In genomic region chr5:113043491-113043931, GRCh38 we compare ENCODE assay signal across 10 cellular contexts.
DNase-seq lines count a peak whose midpoint lies in the region; ATAC-seq and TF ChIP-seq lines count a peak whose summit lies in the region.
"Had no signal": no experiment of that assay in that cellular context is flagged by ENCODE, and none has a peak within 500 bp of the region (broad histone marks: within the 10 kb centered on the region; RNA-seq: fewer than 3 reads in every experiment).

No MANE protein-coding gene starts in this region.

- intact Hi-C loops in left ventricle myocardium superior (cut with micrococcal nuclease), result no loop called here

- H3K27ac ChIP-seq in VCaP (no peak overlapping the region), thoracic aorta (peak overlapping the region in 1 of 2 donors; percentile 35)
- H3K27ac ChIP-seq: gastrocnemius medialis had no signal

- H3K9me3 Mint-ChIP-seq in activated T-cell treated with anti-CD3 and anti-CD28 coated beads, Interleukin-2, amount 50 U/mL, for 24 hours, result no peaks in the 10 kb centered on the region

- ATAC-seq in left ventricle myocardium superior, result peak; percentile 97
- ATAC-seq in thoracic aorta (ENCODE audit: insufficient number of reproducible peaks, low FRiP score, low read depth), result no peak
- no peak for ATAC-seq in HG03342 (IDR thresholded peaks at IDR 0.05; ENCODE audit: unreplicated experiment)

- H3K4me3 Mint-ChIP-seq in activated T-cell treated with anti-CD3 and anti-CD28 coated beads, Interleukin-2, amount 50 U/mL, for 24 hours, result no peak overlapping the region

- peaks cover 0 to 3% of the 10 kb centered on the region in 2 donors for H3K4me1 ChIP-seq in thoracic aorta (ENCODE audit: control insufficient read depth in 1 of 2, low read depth in 2 of 2)
- H3K4me1 ChIP-seq: gastrocnemius medialis had no signal

- TF ChIP-seq CTCF in VCaP (conservative IDR thresholded peaks at IDR 0.05), result peak; percentile 62
- peak; percentile 26 for TF ChIP-seq CTCF in thoracic aorta (IDR thresholded peaks at IDR 0.05)

- peak; percentile 22 for DNase-seq in activated T-cell treated with anti-CD3 and anti-CD28 coated beads for 48 hours (ENCODE audit: low read depth)
- no peak for DNase-seq in activated T-cell treated with anti-CD3 and anti-CD28 coated beads, Interleukin-2, amount 50 U/mL, for 24 hours
- DNase-seq in left ventricle myocardium superior, result peak; percentile 83
- DNase-seq in thoracic aorta (ENCODE audit: low spot score), result no peak
- no peak for DNase-seq in MV-4-11 (lab: John Stamatoyannopoulos, UW)
- DNase-seq in NOMO-1 treated with DMSO at 0.1 percent for 48 hours (lab: John Stamatoyannopoulos, UW; ENCODE audit: unreplicated experiment), result no peak
- DNase-seq: gastrocnemius medialis had no signal

- H3K27ac Mint-ChIP-seq in activated T-cell treated with anti-CD3 and anti-CD28 coated beads, Interleukin-2, amount 50 U/mL, for 24 hours, result no peak overlapping the region

- H3K27me3 Mint-ChIP-seq in activated T-cell treated with anti-CD3 and anti-CD28 coated beads, Interleukin-2, amount 50 U/mL, for 24 hours, result no peaks in the 10 kb centered on the region

- no peaks in the 10 kb centered on the region for H3K36me3 ChIP-seq in thoracic aorta
- H3K36me3 ChIP-seq: gastrocnemius medialis had no signal

- no peak overlapping the region for H3K4me3 ChIP-seq in thoracic aorta
- H3K4me3 ChIP-seq: gastrocnemius medialis had no signal

- H3K36me3 Mint-ChIP-seq in activated T-cell treated with anti-CD3 and anti-CD28 coated beads, Interleukin-2, amount 50 U/mL, for 24 hours (ENCODE audit: low read depth), result no peaks in the 10 kb centered on the region

- no peaks in the 10 kb centered on the region for H3K27me3 ChIP-seq in thoracic aorta (replicated peaks; ENCODE audit: insufficient read depth)
- H3K27me3 ChIP-seq: gastrocnemius medialis had no signal

- H3K4me1 Mint-ChIP-seq in activated T-cell treated with anti-CD3 and anti-CD28 coated beads, Interleukin-2, amount 50 U/mL, for 24 hours (ENCODE audit: low read depth), result no peaks in the 10 kb centered on the region

- H3K9me3 ChIP-seq in thoracic aorta, result no peaks in the 10 kb centered on the region
- H3K9me3 ChIP-seq: Caco-2, gastrocnemius medialis had no signal

Comparison
In these comparisons a context has a peak if more than half of its experiments do, and no peak if none do; other contexts are left out.
1. DNase-seq: peak in activated T-cell treated with anti-CD3 and anti-CD28 coated beads for 48 hours (single experiment) and left ventricle myocardium superior (single experiment); none in activated T-cell treated with anti-CD3 and anti-CD28 coated beads, Interleukin-2, amount 50 U/mL, for 24 hours (single experiment), thoracic aorta (single experiment), MV-4-11 (single experiment) and NOMO-1 treated with DMSO at 0.1 percent for 48 hours (single experiment).